ENCODE assay signal across 21 cellular contexts in genomic region chr12:113747048-113747447, GRCh38.
DNase-seq lines count a peak whose midpoint lies in the region; ATAC-seq and TF ChIP-seq lines count a peak whose summit lies in the region.
"Had no signal": no experiment of that assay in that cellular context is flagged by ENCODE, and none has a peak within 500 bp of the region (broad histone marks: within the 10 kb centered on the region; RNA-seq: fewer than 3 reads in every experiment).

No MANE protein-coding gene starts in this region.

- no peaks in the 10 kb centered on the region for H4K20me1 ChIP-seq in SK-N-SH (ENCODE audit: insufficient read depth)

- no peak overlapping the region for H3K4me2 ChIP-seq in SK-N-SH
- no peak overlapping the region for H3K4me2 ChIP-seq in trophoblast cell (ENCODE audit: low read length)
- H3K4me2 ChIP-seq: smooth muscle cell had no signal

- H4K12ac ChIP-seq in trophoblast cell (ENCODE audit: low read depth, low read length), result no peak overlapping the region

- H3K79me2 ChIP-seq in SK-N-SH (ENCODE audit: insufficient read depth), result no peaks in the 10 kb centered on the region
- no peaks in the 10 kb centered on the region for H3K79me2 ChIP-seq in trophoblast cell (ENCODE audit: control insufficient read depth, insufficient read depth, low read length, poor library complexity)

- no peaks in the 10 kb centered on the region for H3K9me3 ChIP-seq in SK-N-SH
- peaks cover 6% of the 10 kb centered on the region for H3K9me3 ChIP-seq in trophoblast cell (ENCODE audit: insufficient read depth, low read depth, low read length)
- H3K9me3 ChIP-seq: lower lobe of right lung, SJSA1, transverse colon had no signal

- peaks cover 10% of the 10 kb centered on the region for H3K36me3 Mint-ChIP-seq in WTC11
- H3K36me3 Mint-ChIP-seq: activated naive CD4-positive, alpha-beta T cell treated with anti-CD3 and anti-CD28 coated beads, Interleukin-2, amount 50 U/mL, for 24 hours; naive B cell; stimulated activated naive B cell treated with anti-CD40 and anti-IgM and Interleukin-4, amounts not matched to agents 10 μg/mL and 1 μg/mL and 100 μg/mL, for 72 hours had no signal

- no peak overlapping the region for H4K8ac ChIP-seq in trophoblast cell (ENCODE audit: low read depth, low read length)

- H3K27ac Mint-ChIP-seq in WTC11, result no peak overlapping the region
- H3K27ac Mint-ChIP-seq: activated naive CD4-positive, alpha-beta T cell treated with anti-CD3 and anti-CD28 coated beads, Interleukin-2, amount 50 U/mL, for 24 hours; B cell; naive B cell; stimulated activated naive B cell treated with anti-CD40 and anti-IgM and Interleukin-4, amounts not matched to agents 10 μg/mL and 1 μg/mL and 100 μg/mL, for 72 hours had no signal

- no peaks in the 10 kb centered on the region for H3K9me2 ChIP-seq in SK-N-SH

- H3K23ac ChIP-seq in trophoblast cell (ENCODE audit: low read length), result no peak overlapping the region

- no peak for TF ChIP-seq RAD21 in SK-N-SH (IDR thresholded peaks at IDR 0.05; ENCODE audit: low read length)

- DNase-seq in SK-N-SH (no peak), HT-29 (ENCODE audit: low spot score) (peak; percentile 9), WTC11 (ENCODE audit: low spot score) (no peak), trophoblast cell (no peak), GDM1 (lab: John Stamatoyannopoulos, UW) (no peak), cerebellum (ENCODE audit: low spot score) (no peak)
- DNase-seq: activated CD4-positive, alpha-beta T cell treated with anti-CD3 and anti-CD28 coated beads, Interleukin-2, amount 50 U/mL, for 1 hour; activated T-cell treated with anti-CD3 and anti-CD28 coated beads for 4 hours; DND-41; lower lobe of right lung; naive B cell; NCI-H2227 treated with DMSO at 0.1 percent for 48 hours; stimulated activated naive B cell treated with anti-CD40 and anti-IgM and Interleukin-4, amounts not matched to agents 10 μg/mL and 1 μg/mL and 100 μg/mL, for 72 hours; transverse colon had no signal

- no peak overlapping the region for H2BK120ac ChIP-seq in trophoblast cell (ENCODE audit: insufficient read depth, low read length, poor library complexity)

- H2AK5ac ChIP-seq in trophoblast cell (ENCODE audit: low read length), result no peak overlapping the region

- peaks cover 75% of the 10 kb centered on the region for H3K27me3 Mint-ChIP-seq in WTC11 (ENCODE audit: low read depth)

- no peak overlapping the region for H4K91ac ChIP-seq in trophoblast cell (ENCODE audit: low read depth, low read length)

- H3K27ac ChIP-seq in SK-N-SH (ENCODE audit: low read depth in 2 of 2, low read length in 1 of 2) (no peak overlapping the region), trophoblast cell (ENCODE audit: low read depth, low read length) (no peak overlapping the region)
- H3K27ac ChIP-seq: coronary artery, lower lobe of right lung, SJSA1, transverse colon had no signal

- ATAC-seq in SK-N-SH treated with all-trans-retinoic acid at 6 μM for 48 hours (no peak), WTC11 (no peak), HG03135 (IDR thresholded peaks at IDR 0.05; ENCODE audit: unreplicated experiment) (no peak)
- ATAC-seq: lower lobe of right lung; stimulated activated naive B cell treated with anti-CD40 and anti-IgM and Interleukin-4, amounts not matched to agents 10 μg/mL and 1 μg/mL and 100 μg/mL, for 72 hours had no signal

- H3K18ac ChIP-seq in trophoblast cell (ENCODE audit: low read length), result no peak overlapping the region

- H3F3A ChIP-seq in SK-N-SH (replicated peaks; ENCODE audit: insufficient read depth), result no peaks in the 10 kb centered on the region

- H3K4me1 ChIP-seq in SK-N-SH (ENCODE audit: control insufficient read depth in 1 of 2, insufficient read depth in 2 of 2, low read depth in 1 of 2, low read length in 1 of 2), result no peaks in the 10 kb centered on the region; a peak in 1 of 4 replicates
- H3K4me1 ChIP-seq in trophoblast cell (ENCODE audit: control insufficient read depth in 1 of 2, insufficient read depth in 2 of 2, low read length in 2 of 2), result no peaks in the 10 kb centered on the region
- H3K4me1 ChIP-seq: lower lobe of right lung, SJSA1, transverse colon had no signal

- no peak overlapping the region for H3K4me3 Mint-ChIP-seq in WTC11
- H3K4me3 Mint-ChIP-seq: activated naive CD4-positive, alpha-beta T cell treated with anti-CD3 and anti-CD28 coated beads, Interleukin-2, amount 50 U/mL, for 24 hours; B cell; stimulated activated naive B cell treated with anti-CD40 and anti-IgM and Interleukin-4, amounts not matched to agents 10 μg/mL and 1 μg/mL and 100 μg/mL, for 72 hours had no signal

- no peak for TF ChIP-seq EP300 in SK-N-SH (IDR thresholded peaks at IDR 0.05; ENCODE audit: borderline replicate concordance in 1 of 2, low read depth in 1 of 2, low read length in 1 of 2)

- no peak overlapping the region for H2BK5ac ChIP-seq in trophoblast cell (ENCODE audit: low read depth, low read length, poor library complexity)

- no peaks in the 10 kb centered on the region for H3K4me1 Mint-ChIP-seq in WTC11
- H3K4me1 Mint-ChIP-seq: activated naive CD4-positive, alpha-beta T cell treated with anti-CD3 and anti-CD28 coated beads, Interleukin-2, amount 50 U/mL, for 24 hours; B cell; naive B cell; stimulated activated naive B cell treated with anti-CD40 and anti-IgM and Interleukin-4, amounts not matched to agents 10 μg/mL and 1 μg/mL and 100 μg/mL, for 72 hours had no signal

- H3K9ac ChIP-seq in SK-N-SH (no peak overlapping the region), trophoblast cell (ENCODE audit: low read length) (peak overlapping the region; percentile 43)

- CTCF ChIA-PET in SK-N-SH (lab: Yijun Ruan, JAX) (interaction anchor here (1.0 kb wide), 2 partner anchors 16 to 285 kb away, joined by 3 to 4 read pairs; no protein-coding TSS in a partner anchor), WTC11 (lab: Charles Lee) (interaction anchor here (1.4 kb wide), 1 partner anchor 285 kb away, joined by 4 read pairs; no protein-coding TSS in a partner anchor)

- TF ChIP-seq CTCF in SK-N-SH (IDR thresholded peaks at IDR 0.05) (no peak), WTC11 (IDR thresholded peaks at IDR 0.05) (no peak)

- no peak overlapping the region for H3K14ac ChIP-seq in trophoblast cell (ENCODE audit: low read length)

- H3K4me3 ChIP-seq in SK-N-SH (ENCODE audit: low read depth in 2 of 2, low read length in 1 of 2), result no peak overlapping the region
- H3K4me3 ChIP-seq in trophoblast cell (ENCODE audit: low read depth, low read length), result no peak overlapping the region
- H3K4me3 ChIP-seq: coronary artery, lower lobe of right lung, SJSA1, smooth muscle cell, transverse colon had no signal

- H2AFZ ChIP-seq in SK-N-SH (ENCODE audit: low read depth), result no peak overlapping the region
- H2AFZ ChIP-seq in trophoblast cell (ENCODE audit: insufficient read depth, low read length, poor library complexity), result no peak overlapping the region

- H3K27me3 ChIP-seq in SK-N-SH (ENCODE audit: insufficient read depth) (0 out of 2 replicates have a peak, but pooled peaks cover 4% of the 10 kb centered on the region), trophoblast cell (ENCODE audit: insufficient read depth, low read length) (peaks cover 4% of the 10 kb centered on the region)

- H3K4ac ChIP-seq in trophoblast cell (ENCODE audit: low read depth, low read length), result no peak overlapping the region

- peaks cover 20% of the 10 kb centered on the region for H3K9me3 Mint-ChIP-seq in WTC11
- H3K9me3 Mint-ChIP-seq: activated naive CD4-positive, alpha-beta T cell treated with anti-CD3 and anti-CD28 coated beads, Interleukin-2, amount 50 U/mL, for 24 hours; stimulated activated naive B cell treated with anti-CD40 and anti-IgM and Interleukin-4, amounts not matched to agents 10 μg/mL and 1 μg/mL and 100 μg/mL, for 72 hours had no signal

- H2BK12ac ChIP-seq in trophoblast cell (ENCODE audit: low read length), result no peak overlapping the region

- POLR2A ChIA-PET in SK-N-SH (lab: Yijun Ruan, JAX), result no interaction called here
- POLR2A ChIA-PET in WTC11 (lab: Charles Lee), result no interaction called here

- no peaks in the 10 kb centered on the region for H3K79me1 ChIP-seq in trophoblast cell (ENCODE audit: low read length)

- H3K36me3 ChIP-seq in SK-N-SH (replicated peaks in 1 of 2; ENCODE audit: control insufficient read depth in 1 of 2, insufficient read depth in 2 of 2, low read length in 1 of 2) (no peaks in the 10 kb centered on the region), trophoblast cell (ENCODE audit: control insufficient read depth in 1 of 2, insufficient read depth in 2 of 2, low read length in 2 of 2) (no peaks in the 10 kb centered on the region)
- H3K36me3 ChIP-seq: lower lobe of right lung, SJSA1, transverse colon had no signal

- WGBS in SK-N-SH (ENCODE audit: low lambda C conversion rate), result 61% methylated on average over 5 of the region's 5 CpGs
- no CpG with 5 or more reads among the region's 5 CpGs for WGBS in trophoblast cell (ENCODE audit: extremely low coverage, insufficient coverage, insufficient read length)

TF ChIP-seq in SK-N-SH treated with all-trans-retinoic acid at 6 μM for 48 hours, 23 proteins besides CTCF, POLR2A, EP300 and RAD21 (continues in another document):
- TF ChIP-seq ZNF8 (CRISPR knock-in tag; IDR thresholded peaks at IDR 0.05) (no peak), ZNF70 (CRISPR knock-in tag; IDR thresholded peaks at IDR 0.05) (no peak), ZFP30 (CRISPR knock-in tag; IDR thresholded peaks at IDR 0.05) (no peak), ZNF565 (CRISPR knock-in tag; conservative IDR thresholded peaks at IDR 0.05; ENCODE audit: low read depth) (no peak), OSR1 (CRISPR knock-in tag; IDR thresholded peaks at IDR 0.05) (no peak), SNAI2 (CRISPR knock-in tag; IDR thresholded peaks at IDR 0.05) (no peak)

TF ChIP-seq in WTC11, 78 proteins besides CTCF, POLR2A, EP300 and RAD21 (continues in another document):
- no peak for TF ChIP-seq KAT7 (CRISPR knock-in tag; IDR thresholded peaks at IDR 0.05; ENCODE audit: borderline replicate concordance)
- no peak for TF ChIP-seq MXD4 (CRISPR knock-in tag; IDR thresholded peaks at IDR 0.05; ENCODE audit: borderline replicate concordance)
- TF ChIP-seq, protein P1, sequence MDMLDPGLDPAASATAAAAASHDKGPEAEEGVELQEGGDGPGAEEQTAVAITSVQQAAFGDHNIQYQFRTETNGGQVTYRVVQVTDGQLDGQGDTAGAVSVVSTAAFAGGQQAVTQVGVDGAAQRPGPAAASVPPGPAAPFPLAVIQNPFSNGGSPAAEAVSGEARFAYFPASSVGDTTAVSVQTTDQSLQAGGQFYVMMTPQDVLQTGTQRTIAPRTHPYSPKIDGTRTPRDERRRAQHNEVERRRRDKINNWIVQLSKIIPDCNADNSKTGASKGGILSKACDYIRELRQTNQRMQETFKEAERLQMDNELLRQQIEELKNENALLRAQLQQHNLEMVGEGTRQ (CRISPR knock-in tag; IDR thresholded peaks at IDR 0.05), result peak; percentile 96
- peak; percentile 20; the same call in 1 of the 2 replicates for TF ChIP-seq FOXP1 (CRISPR knock-in tag; IDR thresholded peaks at IDR 0.05; ENCODE audit: borderline replicate concordance)
- TF ChIP-seq, protein P2, sequence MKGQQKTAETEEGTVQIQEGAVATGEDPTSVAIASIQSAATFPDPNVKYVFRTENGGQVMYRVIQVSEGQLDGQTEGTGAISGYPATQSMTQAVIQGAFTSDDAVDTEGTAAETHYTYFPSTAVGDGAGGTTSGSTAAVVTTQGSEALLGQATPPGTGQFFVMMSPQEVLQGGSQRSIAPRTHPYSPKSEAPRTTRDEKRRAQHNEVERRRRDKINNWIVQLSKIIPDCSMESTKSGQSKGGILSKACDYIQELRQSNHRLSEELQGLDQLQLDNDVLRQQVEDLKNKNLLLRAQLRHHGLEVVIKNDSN (CRISPR knock-in tag; IDR thresholded peaks at IDR 0.05), result peak; percentile 94
